8 cellular contexts compared by ENCODE assay signal in the genomic region with DNA sequence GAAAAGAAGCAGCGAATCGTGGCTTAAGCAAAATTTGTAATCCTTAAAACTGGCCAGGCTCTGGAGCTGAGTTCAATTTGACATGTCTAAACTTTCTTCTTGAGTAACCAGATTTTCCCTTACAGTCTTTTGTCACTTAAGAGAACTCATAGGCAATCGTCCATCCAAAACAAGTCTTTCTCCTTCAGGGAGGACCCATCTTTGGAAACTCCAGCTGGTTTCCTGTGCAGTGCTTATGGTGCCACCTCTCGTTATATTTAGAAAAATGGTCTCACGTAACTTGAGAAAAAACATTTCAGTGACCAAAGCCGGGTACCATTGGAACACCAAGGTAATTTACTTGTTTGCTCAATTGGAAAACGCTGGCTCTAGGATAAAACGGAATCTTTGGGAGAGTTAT. TPM values are rescaled to one million over a fixed set of nuclear protein-coding genes. Genes with fewer than 3 reads are reported as not detected.
DNase-seq lines count a peak whose midpoint lies in the region; ATAC-seq, FAIRE-seq and TF ChIP-seq lines count a peak whose summit lies in the region.

No MANE protein-coding gene starts in this region.

- intact Hi-C loops in breast epithelium (cut with DNase I; ENCODE audit: low total_unique reads), result no loop called here
- intact Hi-C loops in lower lobe of right lung (cut with DNase I), result no loop called here

- no peaks in the 10 kb centered on the region for H3K9me3 ChIP-seq in breast epithelium
- H3K9me3 ChIP-seq in lower lobe of right lung, result no peaks in the 10 kb centered on the region

- DNase-seq in EH (ENCODE audit: low read depth) (peak; percentile 58), NAMALWA (ENCODE audit: low spot score) (peak; percentile 36), breast epithelium (ENCODE audit: low spot score in 2 of 2) (no peak), lower lobe of right lung (no peak), urothelium cell line (ENCODE audit: low spot score) (peak; percentile 25), cerebellar nuclear complex (lab: John Stamatoyannopoulos, UW) (no peak)

- ATAC-seq in lower lobe of right lung, result no peak
- no peak for ATAC-seq in GM21576 (IDR thresholded peaks at IDR 0.05; ENCODE audit: unreplicated experiment)
- ATAC-seq in HG02870 (IDR thresholded peaks at IDR 0.05; ENCODE audit: unreplicated experiment), result no peak

- H3K4me1 ChIP-seq in breast epithelium (peaks cover 14% of the 10 kb centered on the region in 2 donors), lower lobe of right lung (peaks cover 72% of the 10 kb centered on the region)

- H3K36me3 ChIP-seq in breast epithelium, result no peaks in the 10 kb centered on the region
- no peaks in the 10 kb centered on the region for H3K36me3 ChIP-seq in lower lobe of right lung

- peak overlapping the region; percentile 87 to 95 (median 91) for H3K4me3 ChIP-seq in breast epithelium
- H3K4me3 ChIP-seq in lower lobe of right lung, result peak overlapping the region; percentile 79

- no peak for FAIRE-seq in urothelium cell line (lab: Jason Lieb, UNC)

- no peaks in the 10 kb centered on the region for H3K27me3 ChIP-seq in breast epithelium
- no peaks in the 10 kb centered on the region for H3K27me3 ChIP-seq in lower lobe of right lung (ENCODE audit: low read depth)

- H3K27ac ChIP-seq in breast epithelium, result peak overlapping the region; percentile 91
- peak overlapping the region; percentile 98 for H3K27ac ChIP-seq in lower lobe of right lung

- TF ChIP-seq CTCF in breast epithelium (IDR thresholded peaks at IDR 0.05), result no peak
- no peak for TF ChIP-seq CTCF in lower lobe of right lung (IDR thresholded peaks at IDR 0.05)

- TF ChIP-seq POLR2A in breast epithelium (IDR thresholded peaks at IDR 0.05), result no peak

RNA-seq across cellular contexts. Expression of a gene that starts 1.9 kb away (rescaled TPM):
- 100 to 1,000 TPM; 187 to 351 (median 272) TPM for total RNA-seq in breast epithelium
- total RNA-seq in lower lobe of right lung, result 209 TPM

RNA-seq across cellular contexts. Expression of a gene that starts 45.4 kb away (rescaled TPM):
- total RNA-seq in breast epithelium (100 to 1,000 TPM in 1 of 3 donors, 10 to 100 TPM in 2; 19.7 to 242 (median 92.8) TPM), lower lobe of right lung (468 TPM)

RNA-seq across cellular contexts. Expression of a gene that starts 57.5 kb away (rescaled TPM):
- 10 to 100 TPM; 64.2 to 64.8 (median 64.4) TPM for total RNA-seq in breast epithelium
- total RNA-seq in lower lobe of right lung, result 88.2 TPM

Comparison
In these comparisons a context has a peak if more than half of its experiments do, and no peak if none do; other contexts are left out.
1. DNase-seq: peak in EH (single experiment), NAMALWA (single experiment) and urothelium cell line (single experiment); none in breast epithelium (0 of 2), lower lobe of right lung (single experiment) and cerebellar nuclear complex (0 of 2).